Comparison of ENCODE assay signal across 22 cellular contexts in genomic region chr5:32625106-32625505, GRCh38. TPM values are rescaled to one million over a fixed set of nuclear protein-coding genes. Genes with fewer than 3 reads are reported as not detected.
DNase-seq lines count a peak whose midpoint lies in the region; ATAC-seq, FAIRE-seq and TF ChIP-seq lines count a peak whose summit lies in the region.
"Had no signal": no experiment of that assay in that cellular context is flagged by ENCODE, and none has a peak within 500 bp of the region (broad histone marks: within the 10 kb centered on the region; RNA-seq: fewer than 3 reads in every experiment).

No MANE protein-coding gene starts in this region.

- no TSS peak for BruUV-seq in K562 (replicated peaks; lab: Mats Ljungman, UMichigan)
- BruUV-seq in HepG2 (replicated peaks; lab: Mats Ljungman, UMichigan), result no TSS peak

- H3K4me1 ChIP-seq in K562 (replicated peaks in 1 of 2; ENCODE audit: control insufficient read depth in 2 of 2, insufficient read depth in 2 of 2, low read length in 2 of 2) (no peaks in the 10 kb centered on the region), HepG2 (ENCODE audit: insufficient read depth, low read length) (peaks cover 21% of the 10 kb centered on the region)

- no peak overlapping the region for H3K4me3 ChIP-seq in K562
- H3K4me3 ChIP-seq in HepG2 (replicated peaks in 1 of 3; ENCODE audit: insufficient read depth in 1 of 3, low read depth in 2 of 3, low read length in 3 of 3), result no peak overlapping the region
- H3K4me3 ChIP-seq: GM23338 had no signal

- TF ChIP-seq RAD21 in K562 (CRISPR knock-in tag; conservative IDR thresholded peaks at IDR 0.05 in 1 of 2, IDR thresholded peaks at IDR 0.05 in 1 of 2), result no peak
- no peak for TF ChIP-seq RAD21 in HepG2 (CRISPR knock-in tag; IDR thresholded peaks at IDR 0.05)

- TF ChIP-seq EP300 in K562 (IDR thresholded peaks at IDR 0.05; ENCODE audit: low read length) (no peak), HepG2 (IDR thresholded peaks at IDR 0.05; ENCODE audit: low read depth in 2 of 2, low read length in 2 of 2) (no peak), HepG2 (CRISPR knock-in tag; IDR thresholded peaks at IDR 0.05; ENCODE audit: borderline replicate concordance) (no peak)

- TF ChIP-seq POLR2A in K562 (conservative IDR thresholded peaks at IDR 0.05) (no peak), HepG2 (IDR thresholded peaks at IDR 0.05; ENCODE audit: insufficient read depth in 1 of 2, low read depth in 2 of 2, low read length in 2 of 2) (no peak)

- FAIRE-seq in K562 (lab: Jason Lieb, UNC) (no peak), HepG2 (lab: Jason Lieb, UNC) (no peak)
- FAIRE-seq: G401.6, GM12892, GM18507, H54 had no signal

- intact Hi-C loops in K562 (cut with micrococcal nuclease), result loop anchor here (10.0 kb wide), 1 partner anchor 790 kb away; no protein-coding TSS in a partner anchor
- intact Hi-C loops in HepG2 (cut with micrococcal nuclease; ENCODE audit: unreplicated experiment), result no loop called here

- ATAC-seq in K562 (no peak), HG03135 (IDR thresholded peaks at IDR 0.05; ENCODE audit: unreplicated experiment) (no peak), HepG2 (no peak)
- ATAC-seq: GM23338 had no signal

- H3K27ac ChIP-seq in K562 (ENCODE audit: extremely low read depth, low read depth, low read length) (no peak overlapping the region), HepG2 (ENCODE audit: extremely low read length, insufficient read depth, low read length) (no peak overlapping the region)
- H3K27ac ChIP-seq: C4-2B, KMS-11 had no signal

- TF ChIP-seq CTCF in K562 (IDR thresholded peaks at IDR 0.05 in 2 of 3, conservative IDR thresholded peaks at IDR 0.05 in 1 of 3; ENCODE audit: insufficient read depth in 2 of 3, low read depth in 1 of 3, low read length in 3 of 3) (no peak), HepG2 (CRISPR knock-in tag; IDR thresholded peaks at IDR 0.05) (no peak)

- POLR2A ChIA-PET in K562 (lab: Yijun Ruan, JAX), result no interaction called here
- POLR2A ChIA-PET in HepG2 (lab: Yijun Ruan, JAX), result no interaction called here

- WGBS in K562 (ENCODE audit: insufficient coverage, low coverage, missing lambda C conversion rate), result 2% methylated on average over 3 of the region's 3 CpGs
- WGBS in HepG2 (ENCODE audit: low lambda C conversion rate), result 28% methylated on average over 3 of the region's 3 CpGs

- H4K20me1 ChIP-seq in K562 (replicated peaks; ENCODE audit: control insufficient read depth, insufficient read depth, low read length) (no peaks in the 10 kb centered on the region), HepG2 (ENCODE audit: insufficient read depth, low read length) (no peaks in the 10 kb centered on the region)

- in situ Hi-C loops in K562 (cut with MboI), result no loop called here
- in situ Hi-C loops in HepG2 (cut with HindIII; ENCODE audit: extremely low pct_ligation_motif_present, low pct_unique_long_range_greater_than_20kb), result no loop called here

- no peaks in the 10 kb centered on the region for H3K79me2 ChIP-seq in K562 (ENCODE audit: control insufficient read depth, insufficient read depth, low read length)
- H3K79me2 ChIP-seq in HepG2 (ENCODE audit: insufficient read depth, low read length), result no peaks in the 10 kb centered on the region

- no peak overlapping the region for H3K9ac ChIP-seq in K562 (ENCODE audit: insufficient read depth in 1 of 2, low read depth in 2 of 2, low read length in 2 of 2)
- no peak overlapping the region for H3K9ac ChIP-seq in HepG2 (ENCODE audit: insufficient read depth, low read depth, low read length)
- H3K9ac ChIP-seq: KMS-11 had no signal

- DNase-seq in AG08395 (ENCODE audit: low spot score), result peak; percentile 32
- peak; percentile 37 for DNase-seq in EH (ENCODE audit: low read depth)
- DNase-seq in K562 (ENCODE audit: extremely low read depth in 1 of 4, low spot score in 3 of 4), result no peak
- DNase-seq in fibroblast of gingiva (ENCODE audit: low read depth), result peak; percentile 64
- DNase-seq in DMS114 treated with DMSO at 0.1 percent for 48 hours (lab: John Stamatoyannopoulos, UW; ENCODE audit: unreplicated experiment), result no peak
- DNase-seq in SHP77 (lab: John Stamatoyannopoulos, UW), result no peak
- DNase-seq in HepG2 (ENCODE audit: low spot score), result no peak
- DNase-seq: 8988T; AML-193; CD4-positive, alpha-beta memory T cell; DMS53; DND-41; HCEC 1CT; HFFc6 had no signal

- CTCF ChIA-PET in K562 (lab: Yijun Ruan, JAX; ENCODE audit: low intra/inter-chr PET ratio), result no interaction called here
- CTCF ChIA-PET in HepG2 (lab: Yijun Ruan, JAX; ENCODE audit: low intra/inter-chr PET ratio, low total read pairs), result no interaction called here

- H3K9me3 ChIP-seq in K562 (replicated peaks; ENCODE audit: control insufficient read depth, insufficient read depth, low read depth, low read length) (no peaks in the 10 kb centered on the region), HepG2 (ENCODE audit: low read length) (no peaks in the 10 kb centered on the region)

- no peak overlapping the region for H2AFZ ChIP-seq in K562 (ENCODE audit: low read depth, low read length)
- no peak overlapping the region for H2AFZ ChIP-seq in HepG2 (ENCODE audit: low read length)
- H2AFZ ChIP-seq: GM23338 had no signal

- no peak overlapping the region for H3K4me2 ChIP-seq in K562 (ENCODE audit: insufficient read depth, low read length)
- no peak overlapping the region for H3K4me2 ChIP-seq in HepG2 (ENCODE audit: low read depth, low read length)
- H3K4me2 ChIP-seq: GM23338, KMS-11 had no signal

- H3K27me3 ChIP-seq in K562 (ENCODE audit: control insufficient read depth in 2 of 2, insufficient read depth in 2 of 2, low read length in 2 of 2), result peaks cover 20 to 38% of the 10 kb centered on the region in 2 experiments
- no peaks in the 10 kb centered on the region for H3K27me3 ChIP-seq in HepG2 (ENCODE audit: control insufficient read depth in 1 of 2, insufficient read depth in 2 of 2, low read length in 2 of 2)

- no peaks in the 10 kb centered on the region for H3K36me3 ChIP-seq in K562 (ENCODE audit: control insufficient read depth, insufficient read depth, low read length)
- H3K36me3 ChIP-seq in HepG2 (replicated peaks in 1 of 2; ENCODE audit: control insufficient read depth in 1 of 2, insufficient read depth in 2 of 2, low read length in 2 of 2), result no peaks in the 10 kb centered on the region

- H3K9me1 ChIP-seq in K562 (ENCODE audit: control insufficient read depth, insufficient read depth, low read length), result no peaks in the 10 kb centered on the region

TF ChIP-seq in K562, 482 proteins besides CTCF, POLR2A, EP300 and RAD21 (continues in another document):
- TF ChIP-seq CEBPB (tag; IDR thresholded peaks at IDR 0.05), result peak; percentile 60; the same call in 1 of the 2 replicates

TF ChIP-seq in HepG2, 621 proteins besides CTCF, POLR2A, EP300 and RAD21 (continues in another document):
- TF ChIP-seq ZNF709 (CRISPR knock-in tag; IDR thresholded peaks at IDR 0.05) (no peak), ZNF570 (CRISPR knock-in tag; IDR thresholded peaks at IDR 0.05; ENCODE audit: borderline replicate concordance) (no peak), PCBP1 (IDR thresholded peaks at IDR 0.05; ENCODE audit: borderline replicate concordance, low read depth, low read length) (no peak)

RNA-seq across cellular contexts. Expression of gene SUB1, which starts 39.7 kb away (rescaled TPM):
- total RNA-seq in K562 (2011; cell fraction: chromatin; rRNA removed; ENCODE audit: low replicate concordance), result 59.7 and 153 TPM in 2 replicates
- total RNA-seq in K562 (2011; cell fraction: nucleolus; rRNA removed), result 54.2 and 54.7 TPM in 2 replicates
- total RNA-seq in K562 (2011; cell fraction: nucleoplasm; rRNA removed), result 105 and 163 TPM in 2 replicates
- total RNA-seq in K562 (2014; rRNA removed) (259 and 336 TPM in 2 replicates), K562 (2014; rRNA removed; fragmentation: Illumina TruSeq; extraction: Trizol) (779 and 938 TPM in 2 replicates), K562 (2015; rRNA removed; fragmentation: Illumina TruSeq; extraction: Trizol) (625 and 700 TPM in 2 replicates), K562 (2021) (494 and 558 TPM in 2 replicates), HepG2 (2016; rRNA removed; fragmentation: Illumina TruSeq; extraction: Trizol) (693 and 1,107 TPM in 2 replicates)
- polyA plus RNA-seq in K562 (2011; rRNA removed) (239 and 479 TPM in 2 replicates), K562 (2014; fragmentation: Illumina TruSeq; extraction: Trizol) (378 and 453 TPM in 2 replicates), K562 (2014; fragmentation: Nextera tagmentation; extraction: Ambion mirVana) (100 to 1,000 TPM; 887 to 932 TPM), K562 (2014; rRNA removed) (738 and 1,031 TPM in 2 replicates), HepG2 (2011; rRNA removed) (113 and 182 TPM in 2 replicates)
- polyA plus RNA-seq in K562 (2011; cell fraction: cytosol; rRNA removed), result 15.5 and 92.3 TPM in 2 replicates
- 40.2 and 58.6 TPM in 2 replicates for polyA plus RNA-seq in K562 (2011; cell fraction: nucleus; rRNA removed)
- polyA plus RNA-seq in K562 (2012), result 355 and 463 TPM in 2 replicates
- 108 and 128 TPM in 2 replicates for polyA minus RNA-seq in K562 (2011; rRNA and poly(A)+ RNA removed)
- 25.9 and 60.5 TPM in 2 replicates for polyA minus RNA-seq in K562 (2011; cell fraction: cytosol; rRNA and poly(A)+ RNA removed)
- polyA minus RNA-seq in K562 (2011; cell fraction: nucleus; rRNA and poly(A)+ RNA removed), result 67.4 and 68.0 TPM in 2 replicates
- 104 and 117 TPM in 2 replicates for total RNA-seq in HepG2 (2016; cell fraction: cytosol; rRNA removed; fragmentation: Illumina TruSeq; extraction: Trizol; ENCODE audit: low read depth)
- total RNA-seq in HepG2 (2016; cell fraction: insoluble cytoplasmic fraction; rRNA removed; fragmentation: Illumina TruSeq; extraction: Trizol), result 685 and 1,185 TPM in 2 replicates
- 142 and 153 TPM in 2 replicates for total RNA-seq in HepG2 (2016; cell fraction: membrane; rRNA removed; fragmentation: Illumina TruSeq; extraction: Trizol)
- 256 and 257 TPM in 2 replicates for total RNA-seq in HepG2 (2016; cell fraction: nucleus; rRNA removed; fragmentation: Illumina TruSeq; extraction: Trizol)
- 33.5 and 65.0 TPM in 2 replicates for polyA plus RNA-seq in HepG2 (2011; cell fraction: cytosol; rRNA removed)
- polyA plus RNA-seq in HepG2 (2011; cell fraction: nucleus; rRNA removed), result 30.4 and 38.9 TPM in 2 replicates
- polyA plus RNA-seq in HepG2 (2012), result 190 and 260 TPM in 2 replicates
- polyA plus RNA-seq in HepG2 (2016; cell fraction: cytosol; fragmentation: Illumina TruSeq; extraction: Trizol; ENCODE audit: low read depth), result 120 and 131 TPM in 2 replicates
- polyA plus RNA-seq in HepG2 (2016; cell fraction: insoluble cytoplasmic fraction; fragmentation: Illumina TruSeq; extraction: Trizol; ENCODE audit: low read depth), result 1,199 and 1,366 TPM in 2 replicates
- polyA plus RNA-seq in HepG2 (2016; cell fraction: membrane; fragmentation: Illumina TruSeq; extraction: Trizol; ENCODE audit: low read depth), result 144 and 151 TPM in 2 replicates
- 446 and 467 TPM in 2 replicates for polyA plus RNA-seq in HepG2 (2016; cell fraction: nucleus; fragmentation: Illumina TruSeq; extraction: Trizol; ENCODE audit: insufficient read depth, low read depth)
- 24.7 and 28.7 TPM in 2 replicates for polyA minus RNA-seq in HepG2 (2011; rRNA and poly(A)+ RNA removed; ENCODE audit: low replicate concordance)
- polyA minus RNA-seq in HepG2 (2011; cell fraction: cytosol; rRNA and poly(A)+ RNA removed), result 45.4 and 50.6 TPM in 2 replicates
- polyA minus RNA-seq in HepG2 (2011; cell fraction: nucleus; rRNA and poly(A)+ RNA removed), result 145 and 207 TPM in 2 replicates

Comparison
In these comparisons a context has a peak if more than half of its experiments do, and no peak if none do; other contexts are left out.
1. DNase-seq: peak in AG08395 (single experiment), EH (single experiment) and fibroblast of gingiva (single experiment); none in K562 (0 of 4), DMS114 treated with DMSO at 0.1 percent for 48 hours (single experiment), SHP77 (0 of 2) and HepG2 (single experiment).